ENCODE assay signal across 20 cellular contexts in genomic region chr3:158683216-158683975, GRCh38. TPM values are rescaled to one million over a fixed set of nuclear protein-coding genes. Genes with fewer than 3 reads are reported as not detected.
A peak's percentile ranks its signal among the peaks of the same experiment; 100 is the strongest.
DNase-seq lines count a peak whose midpoint lies in the region; ATAC-seq and TF ChIP-seq lines count a peak whose summit lies in the region.
"Had no signal": no experiment of that assay in that cellular context is flagged by ENCODE, and none has a peak within 500 bp of the region (broad histone marks: within the 10 kb centered on the region; RNA-seq: fewer than 3 reads in every experiment).

No MANE protein-coding gene starts in this region.

- intact Hi-C loops in activated CD4-positive, alpha-beta T cell treated with anti-CD3 and anti-CD28 coated beads for 36 hours (cut with DNase I, micrococcal nuclease) = no loop called here

- no peak for DNase-seq in activated CD4-positive, alpha-beta T cell treated with anti-CD3 and anti-CD28 coated beads for 36 hours
- no peak for DNase-seq in activated CD4-positive, alpha-beta T cell treated with anti-CD3 and anti-CD28 coated beads for 48 hours
- DNase-seq in MV-4-11 (lab: John Stamatoyannopoulos, UW) (peak; percentile 55), endothelial cell (ENCODE audit: low spot score) (no peak)
- DNase-seq in stimulated activated effector memory CD8-positive, alpha-beta T cell treated with anti-CD3 and anti-CD28 coated beads, Interleukin-12 subunit alpha, Interleukin-12 subunit beta, amount 100 ng/mL, for 72 hours (ENCODE audit: low spot score in 2 of 2) = no peak
- DNase-seq in stimulated activated CD4-positive, alpha-beta T cell treated with anti-CD3 and anti-CD28 coated beads, Interleukin-4, amount 100 ng/mL, for 1 hour = no peak
- DNase-seq in activated effector memory CD4-positive, alpha-beta T cell treated with anti-CD3 and anti-CD28 coated beads, Interleukin-2, amount 50 U/mL, for 16 hours = no peak
- DNase-seq in naive thymus-derived CD8-positive, alpha-beta T cell = no peak
- DNase-seq: activated CD4-positive, alpha-beta memory T cell treated with anti-CD3 and anti-CD28 coated beads for 36 hours; amygdala; Caco-2; cortex of kidney; hypothalamus; left colon; NCI-H1417; NCI-H226; stimulated activated CD4-positive, alpha-beta T cell treated with anti-CD3 and anti-CD28 coated beads, Interleukin-15, amount 100 ng/mL, for 24 hours had no signal

- CTCF ChIA-PET in activated CD4-positive, alpha-beta T cell treated with anti-CD3 and anti-CD28 coated beads for 36 hours (lab: Charles Lee) = interaction anchor here (1.0 to 1.3 kb wide), 3 partner anchors 11 to 39 kb away, joined by 4 to 6 read pairs (median 5); partner anchors contain the start of genes GFM1 and LXN

- H3K4me3 Mint-ChIP-seq in activated CD4-positive, alpha-beta T cell treated with anti-CD3 and anti-CD28 coated beads for 36 hours = no peak overlapping the region
- H3K4me3 Mint-ChIP-seq in endothelial cell (ENCODE audit: unreplicated experiment) = no peak overlapping the region
- no peak overlapping the region for H3K4me3 Mint-ChIP-seq in stimulated activated effector memory CD8-positive, alpha-beta T cell treated with anti-CD3 and anti-CD28 coated beads, Interleukin-12 subunit alpha, Interleukin-12 subunit beta, amount 100 ng/mL, for 72 hours
- H3K4me3 Mint-ChIP-seq in naive thymus-derived CD8-positive, alpha-beta T cell = no peak overlapping the region
- H3K4me3 Mint-ChIP-seq: activated CD4-positive, alpha-beta memory T cell treated with anti-CD3 and anti-CD28 coated beads for 36 hours; activated T-helper 1 cell treated with anti-CD3 and anti-CD28 coated beads, Interleukin-12 subunit alpha, Interleukin-12 subunit beta, Interleukin-2, Interleukin-4 antibody, amounts not matched to agents 30 ng/mL and 10 ng/mL and 1 ng/mL, durations not matched to agents 14 hours and 24 hours and 36 hours; GM23338 had no signal

- peaks cover 18% of the 10 kb centered on the region for H3K36me3 Mint-ChIP-seq in activated CD4-positive, alpha-beta T cell treated with anti-CD3 and anti-CD28 coated beads for 36 hours (ENCODE audit: low read depth)
- H3K36me3 Mint-ChIP-seq in endothelial cell (ENCODE audit: low read depth, unreplicated experiment) = peaks cover 3% of the 10 kb centered on the region
- peaks cover 47% of the 10 kb centered on the region for H3K36me3 Mint-ChIP-seq in stimulated activated effector memory CD8-positive, alpha-beta T cell treated with anti-CD3 and anti-CD28 coated beads, Interleukin-12 subunit alpha, Interleukin-12 subunit beta, amount 100 ng/mL, for 72 hours
- peaks cover under 1 to 60% (median 7%) of the 10 kb centered on the region in 3 donors for H3K36me3 Mint-ChIP-seq in naive thymus-derived CD8-positive, alpha-beta T cell

- POLR2A ChIA-PET in activated CD4-positive, alpha-beta T cell treated with anti-CD3 and anti-CD28 coated beads for 36 hours (lab: Charles Lee) = no interaction called here
- POLR2A ChIA-PET in naive thymus-derived CD8-positive, alpha-beta T cell (lab: Charles Lee) = no interaction called here

- no peaks in the 10 kb centered on the region for H3K9me3 Mint-ChIP-seq in activated CD4-positive, alpha-beta T cell treated with anti-CD3 and anti-CD28 coated beads for 36 hours (ENCODE audit: low read depth)
- H3K9me3 Mint-ChIP-seq in endothelial cell (ENCODE audit: unreplicated experiment) = no peaks in the 10 kb centered on the region
- H3K9me3 Mint-ChIP-seq in stimulated activated effector memory CD8-positive, alpha-beta T cell treated with anti-CD3 and anti-CD28 coated beads, Interleukin-12 subunit alpha, Interleukin-12 subunit beta, amount 100 ng/mL, for 72 hours = no peaks in the 10 kb centered on the region
- no peaks in the 10 kb centered on the region for H3K9me3 Mint-ChIP-seq in naive thymus-derived CD8-positive, alpha-beta T cell
- H3K9me3 Mint-ChIP-seq: activated CD4-positive, alpha-beta memory T cell treated with anti-CD3 and anti-CD28 coated beads for 36 hours; activated T-helper 1 cell treated with anti-CD3 and anti-CD28 coated beads, Interleukin-12 subunit alpha, Interleukin-12 subunit beta, Interleukin-2, Interleukin-4 antibody, amounts not matched to agents 30 ng/mL and 10 ng/mL and 1 ng/mL, durations not matched to agents 14 hours and 24 hours and 36 hours; GM23338 had no signal

- H3K27ac Mint-ChIP-seq in activated CD4-positive, alpha-beta T cell treated with anti-CD3 and anti-CD28 coated beads for 36 hours = no peak overlapping the region
- H3K27ac Mint-ChIP-seq in endothelial cell (ENCODE audit: unreplicated experiment) = peak overlapping the region; percentile 55
- no peak overlapping the region for H3K27ac Mint-ChIP-seq in stimulated activated effector memory CD8-positive, alpha-beta T cell treated with anti-CD3 and anti-CD28 coated beads, Interleukin-12 subunit alpha, Interleukin-12 subunit beta, amount 100 ng/mL, for 72 hours
- no peak overlapping the region for H3K27ac Mint-ChIP-seq in naive thymus-derived CD8-positive, alpha-beta T cell
- H3K27ac Mint-ChIP-seq: activated CD4-positive, alpha-beta memory T cell treated with anti-CD3 and anti-CD28 coated beads for 36 hours; activated T-helper 1 cell treated with anti-CD3 and anti-CD28 coated beads, Interleukin-12 subunit alpha, Interleukin-12 subunit beta, Interleukin-2, Interleukin-4 antibody, amounts not matched to agents 30 ng/mL and 10 ng/mL and 1 ng/mL, durations not matched to agents 14 hours and 24 hours and 36 hours; GM23338 had no signal

- no peak for TF ChIP-seq CTCF in endothelial cell (IDR thresholded peaks at IDR 0.05; ENCODE audit: unreplicated experiment)

- peaks cover 3% of the 10 kb centered on the region for H3K4me1 Mint-ChIP-seq in activated CD4-positive, alpha-beta T cell treated with anti-CD3 and anti-CD28 coated beads for 36 hours
- peaks cover 15% of the 10 kb centered on the region for H3K4me1 Mint-ChIP-seq in endothelial cell (ENCODE audit: unreplicated experiment)
- peaks cover 4% of the 10 kb centered on the region for H3K4me1 Mint-ChIP-seq in stimulated activated effector memory CD8-positive, alpha-beta T cell treated with anti-CD3 and anti-CD28 coated beads, Interleukin-12 subunit alpha, Interleukin-12 subunit beta, amount 100 ng/mL, for 72 hours
- no peaks in the 10 kb centered on the region for H3K4me1 Mint-ChIP-seq in naive thymus-derived CD8-positive, alpha-beta T cell
- H3K4me1 Mint-ChIP-seq: GM23338 had no signal

- no peaks in the 10 kb centered on the region for H3K27me3 Mint-ChIP-seq in activated CD4-positive, alpha-beta T cell treated with anti-CD3 and anti-CD28 coated beads for 36 hours
- H3K27me3 Mint-ChIP-seq in endothelial cell (ENCODE audit: unreplicated experiment) = no peaks in the 10 kb centered on the region
- H3K27me3 Mint-ChIP-seq in naive thymus-derived CD8-positive, alpha-beta T cell = no peaks in the 10 kb centered on the region
- H3K27me3 Mint-ChIP-seq: activated CD4-positive, alpha-beta memory T cell treated with anti-CD3 and anti-CD28 coated beads for 36 hours had no signal

- peak; percentile 60 for ATAC-seq in activated CD4-positive, alpha-beta T cell treated with anti-CD3 and anti-CD28 coated beads for 36 hours
- peak; percentile 69 for ATAC-seq in stimulated activated effector memory CD8-positive, alpha-beta T cell treated with anti-CD3 and anti-CD28 coated beads, Interleukin-12 subunit alpha, Interleukin-12 subunit beta, amount 100 ng/mL, for 72 hours
- ATAC-seq in naive thymus-derived CD8-positive, alpha-beta T cell = no peak
- ATAC-seq: GM23338, left colon had no signal

RNA-seq across cellular contexts. Expression of gene LXN, which starts 10.9 kb away (rescaled TPM):
- total RNA-seq in activated CD4-positive, alpha-beta T cell treated with anti-CD3 and anti-CD28 coated beads for 36 hours = 10 to 100 TPM; 12.5 to 13.9 TPM
- 70.6 TPM for total RNA-seq in endothelial cell (ENCODE audit: unreplicated experiment)
- total RNA-seq in naive thymus-derived CD8-positive, alpha-beta T cell = 1 to 10 TPM; 5.1 to 6.3 TPM
- 10 to 100 TPM in 1 of 3 donors, 1 to 10 TPM in 2; 8.0 to 12.8 (median 8.7) TPM for polyA plus RNA-seq in naive thymus-derived CD8-positive, alpha-beta T cell
- total RNA-seq: Caco-2 had no signal

RNA-seq across cellular contexts. Expression of gene GFM1, which starts 39.1 kb away (rescaled TPM):
- total RNA-seq in activated CD4-positive, alpha-beta T cell treated with anti-CD3 and anti-CD28 coated beads for 36 hours = 10 to 100 TPM; 50.5 to 51.4 TPM
- 71.2 TPM for total RNA-seq in endothelial cell (ENCODE audit: unreplicated experiment)
- total RNA-seq in naive thymus-derived CD8-positive, alpha-beta T cell = 10 to 100 TPM; 53.8 to 59.7 TPM
- 10 to 100 TPM; 26.7 to 32.5 (median 32.0) TPM for polyA plus RNA-seq in naive thymus-derived CD8-positive, alpha-beta T cell

RNA-seq across cellular contexts. Expression of gene RARRES1, which starts 48.9 kb away (rescaled TPM):
- not detected for total RNA-seq in activated CD4-positive, alpha-beta T cell treated with anti-CD3 and anti-CD28 coated beads for 36 hours
- total RNA-seq in endothelial cell (ENCODE audit: unreplicated experiment) = not detected
- total RNA-seq in naive thymus-derived CD8-positive, alpha-beta T cell = not detected
- polyA plus RNA-seq in naive thymus-derived CD8-positive, alpha-beta T cell = not detected
- total RNA-seq: activated CD4-positive, alpha-beta memory T cell treated with anti-CD3 and anti-CD28 coated beads for 36 hours; activated T-helper 1 cell treated with anti-CD3 and anti-CD28 coated beads, Interleukin-12 subunit alpha, Interleukin-12 subunit beta, Interleukin-2, Interleukin-4 antibody, amounts not matched to agents 30 ng/mL and 10 ng/mL and 1 ng/mL, durations not matched to agents 14 hours and 24 hours and 36 hours; OCI-LY7 had no signal

Comparison
In these comparisons a context has a peak if more than half of its experiments do, and no peak if none do; other contexts are left out.
1. ATAC-seq: peak in activated CD4-positive, alpha-beta T cell treated with anti-CD3 and anti-CD28 coated beads for 36 hours (single experiment) and stimulated activated effector memory CD8-positive, alpha-beta T cell treated with anti-CD3 and anti-CD28 coated beads, Interleukin-12 subunit alpha, Interleukin-12 subunit beta, amount 100 ng/mL, for 72 hours (single experiment); none in naive thymus-derived CD8-positive, alpha-beta T cell (0 of 2).